Comparison of ENCODE assay signal across 8 cellular contexts in genomic region chr6:99393366-99393697, GRCh38.
A peak's percentile ranks its signal among the peaks of the same experiment; 100 is the strongest.
DNase-seq lines count a peak whose midpoint lies in the region; ATAC-seq and TF ChIP-seq lines count a peak whose summit lies in the region.

No MANE protein-coding gene starts in this region.

- TF ChIP-seq CTCF in RWPE1 (conservative IDR thresholded peaks at IDR 0.05; ENCODE audit: low read depth) (no peak), fibroblast of pulmonary artery (IDR thresholded peaks at IDR 0.05; ENCODE audit: low read length, missing control alignments) (no peak), retinal pigment epithelial cell (conservative IDR thresholded peaks at IDR 0.05; ENCODE audit: low read depth, low read length) (no peak)

- H3K27ac ChIP-seq in RWPE1 = peak overlapping the region; percentile 90

- DNase-seq in RWPE1 (ENCODE audit: low spot score) (no peak), fibroblast of pulmonary artery (ENCODE audit: low read depth) (no peak), retinal pigment epithelial cell (ENCODE audit: low read depth) (no peak), NCI-H1092 (lab: John Stamatoyannopoulos, UW) (no peak), pons (ENCODE audit: low spot score) (no peak), DMS153 (lab: John Stamatoyannopoulos, UW) (no peak)

- POLR2A ChIA-PET in RWPE1 (lab: Yijun Ruan, JAX; ENCODE audit: low non-redundant PET) = no interaction called here

- CTCF ChIA-PET in RWPE1 (lab: Yijun Ruan, JAX) = no interaction called here

- H3K4me3 ChIP-seq in fibroblast of pulmonary artery (replicated peaks; ENCODE audit: low read depth, low read length) (peak overlapping the region; percentile 88), retinal pigment epithelial cell (ENCODE audit: low read length) (peak overlapping the region; percentile 74)

- ATAC-seq in GM18867 (IDR thresholded peaks at IDR 0.05; ENCODE audit: unreplicated experiment) (peak; percentile 24), HG02623 (IDR thresholded peaks at IDR 0.05; ENCODE audit: unreplicated experiment) (peak; percentile 23)
